ENCODE assay signal across 26 cellular contexts in genomic region chr3:64647825-64648224, GRCh38. TPM values are rescaled to one million over a fixed set of nuclear protein-coding genes. Genes with fewer than 3 reads are reported as not detected.
"Had no signal": no experiment of that assay in that cellular context is flagged by ENCODE, and none has a peak within 500 bp of the region (broad histone marks: within the 10 kb centered on the region; RNA-seq: fewer than 3 reads in every experiment).

No MANE protein-coding gene starts in this region.

- H3K9me3 Mint-ChIP-seq: activated CD4-positive, alpha-beta T cell treated with anti-CD3 and anti-CD28 coated beads, Interleukin-2, amount 10 ng/mL, durations not matched to agents 24 days and 14 days; activated naive CD4-positive, alpha-beta T cell treated with anti-CD3 and anti-CD28 coated beads, Interleukin-2, amount 50 U/mL, for 24 hours; activated T-helper 1 cell treated with anti-CD3 and anti-CD28 coated beads, Interleukin-12 subunit alpha, Interleukin-12 subunit beta, Interleukin-2, Interleukin-4 antibody, amounts not matched to agents 30 ng/mL and 10 ng/mL and 1 ng/mL, durations not matched to agents 14 hours and 24 hours and 36 hours had no signal

- DNase-seq: activated B cell treated with CpG ODN at 0.5 μM for 24 hours; activated CD4-positive, alpha-beta T cell treated with anti-CD3 and anti-CD28 coated beads for 1 hour; activated CD4-positive, alpha-beta T cell treated with anti-CD3 and anti-CD28 coated beads, Interleukin-2, amount 10 ng/mL, durations not matched to agents 24 days and 14 days; activated CD4-positive, alpha-beta T cell treated with anti-CD3 and anti-CD28 coated beads, Interleukin-2, amount 50 U/mL, for 48 hours; activated CD8-positive, alpha-beta memory T cell treated with anti-CD3 and anti-CD28 coated beads, Interleukin-2, amount 10 ng/mL, durations not matched to agents 7 days and 5 days; activated effector memory CD4-positive, alpha-beta T cell treated with Interleukin-2 at 50 U/mL for 16 hours; activated naive CD4-positive, alpha-beta T cell; activated T-cell treated with anti-CD3 and anti-CD28 coated beads, Interleukin-2, amount 50 U/mL, for 24 hours; aorta; caudate nucleus; KG1; NCI-H1092; NCI-H1930; NCI-H2107; NCI-H524 treated with DMSO at 0.1 percent for 48 hours; NCI-H82; Peyer's patch; Right ventricle myocardium superior; T-cell; T-helper 2 cell; T1000 had no signal

- H3K27me3 Mint-ChIP-seq: activated B cell treated with CpG ODN at 0.5 μM for 24 hours; activated CD4-positive, alpha-beta T cell treated with anti-CD3 and anti-CD28 coated beads, Interleukin-2, amount 10 ng/mL, durations not matched to agents 24 days and 14 days; activated CD8-positive, alpha-beta memory T cell treated with anti-CD3 and anti-CD28 coated beads, Interleukin-2, amount 10 ng/mL, durations not matched to agents 7 days and 5 days; activated naive CD4-positive, alpha-beta T cell treated with anti-CD3 and anti-CD28 coated beads, Interleukin-2, amount 50 U/mL, for 24 hours; activated T-cell treated with anti-CD3 and anti-CD28 coated beads, Interleukin-2, amount 50 U/mL, for 24 hours; T-cell had no signal

- H3K27ac ChIP-seq: breast epithelium, Peyer's patch, RWPE1 had no signal

- H3K36me3 Mint-ChIP-seq: activated CD8-positive, alpha-beta memory T cell treated with anti-CD3 and anti-CD28 coated beads, Interleukin-2, amount 10 ng/mL, durations not matched to agents 7 days and 5 days; T-cell had no signal

- H3K27ac Mint-ChIP-seq: activated B cell treated with CpG ODN at 0.5 μM for 24 hours; activated CD4-positive, alpha-beta T cell treated with anti-CD3 and anti-CD28 coated beads, Interleukin-2, amount 10 ng/mL, durations not matched to agents 24 days and 14 days; activated CD8-positive, alpha-beta memory T cell treated with anti-CD3 and anti-CD28 coated beads, Interleukin-2, amount 10 ng/mL, durations not matched to agents 7 days and 5 days; activated naive CD4-positive, alpha-beta T cell treated with anti-CD3 and anti-CD28 coated beads, Interleukin-2, amount 50 U/mL, for 24 hours; activated T-cell treated with anti-CD3 and anti-CD28 coated beads, Interleukin-2, amount 50 U/mL, for 24 hours; activated T-helper 1 cell treated with anti-CD3 and anti-CD28 coated beads, Interleukin-12 subunit alpha, Interleukin-12 subunit beta, Interleukin-2, Interleukin-4 antibody, amounts not matched to agents 30 ng/mL and 10 ng/mL and 1 ng/mL, durations not matched to agents 14 hours and 24 hours and 36 hours; T-cell had no signal

- H3K4me1 Mint-ChIP-seq: activated B cell treated with CpG ODN at 0.5 μM for 24 hours; activated CD4-positive, alpha-beta T cell treated with anti-CD3 and anti-CD28 coated beads, Interleukin-2, amount 10 ng/mL, durations not matched to agents 24 days and 14 days; activated CD8-positive, alpha-beta memory T cell treated with anti-CD3 and anti-CD28 coated beads, Interleukin-2, amount 10 ng/mL, durations not matched to agents 7 days and 5 days; activated naive CD4-positive, alpha-beta T cell treated with anti-CD3 and anti-CD28 coated beads, Interleukin-2, amount 50 U/mL, for 24 hours; T-cell had no signal

- H3K36me3 ChIP-seq: breast epithelium, Peyer's patch had no signal

- H3K4me3 Mint-ChIP-seq: activated B cell treated with CpG ODN at 0.5 μM for 24 hours; activated CD4-positive, alpha-beta T cell treated with anti-CD3 and anti-CD28 coated beads, Interleukin-2, amount 10 ng/mL, durations not matched to agents 24 days and 14 days; activated CD8-positive, alpha-beta memory T cell treated with anti-CD3 and anti-CD28 coated beads, Interleukin-2, amount 10 ng/mL, durations not matched to agents 7 days and 5 days; activated naive CD4-positive, alpha-beta T cell treated with anti-CD3 and anti-CD28 coated beads, Interleukin-2, amount 50 U/mL, for 24 hours; activated T-cell treated with anti-CD3 and anti-CD28 coated beads, Interleukin-2, amount 50 U/mL, for 24 hours; activated T-helper 1 cell treated with anti-CD3 and anti-CD28 coated beads, Interleukin-12 subunit alpha, Interleukin-12 subunit beta, Interleukin-2, Interleukin-4 antibody, amounts not matched to agents 30 ng/mL and 10 ng/mL and 1 ng/mL, durations not matched to agents 14 hours and 24 hours and 36 hours; T-cell had no signal

- H3K27me3 ChIP-seq: breast epithelium, Peyer's patch had no signal

- H3K9me3 ChIP-seq: breast epithelium, Peyer's patch had no signal

- H3K4me1 ChIP-seq: breast epithelium, Peyer's patch had no signal

- ATAC-seq: activated CD8-positive, alpha-beta memory T cell treated with anti-CD3 and anti-CD28 coated beads, Interleukin-2, amount 10 ng/mL, durations not matched to agents 7 days and 5 days; T-cell had no signal

- H3K4me3 ChIP-seq: breast epithelium, Peyer's patch had no signal

RNA-seq across cellular contexts. Expression of gene ADAMTS9, which starts 40.0 kb away (rescaled TPM):
- total RNA-seq: activated B cell treated with CpG ODN at 0.5 μM for 24 hours; activated CD4-positive, alpha-beta T cell treated with anti-CD3 and anti-CD28 coated beads, Interleukin-2, amount 10 ng/mL, durations not matched to agents 24 days and 14 days; activated CD8-positive, alpha-beta memory T cell treated with anti-CD3 and anti-CD28 coated beads, Interleukin-2, amount 10 ng/mL, durations not matched to agents 7 days and 5 days; activated T-helper 1 cell treated with anti-CD3 and anti-CD28 coated beads, Interleukin-12 subunit alpha, Interleukin-12 subunit beta, Interleukin-2, Interleukin-4 antibody, amounts not matched to agents 30 ng/mL and 10 ng/mL and 1 ng/mL, durations not matched to agents 14 hours and 24 hours and 36 hours; SK-MEL-5 had no signal
